Comparison of ENCODE assay signal across 8 cellular contexts in the genomic region with DNA sequence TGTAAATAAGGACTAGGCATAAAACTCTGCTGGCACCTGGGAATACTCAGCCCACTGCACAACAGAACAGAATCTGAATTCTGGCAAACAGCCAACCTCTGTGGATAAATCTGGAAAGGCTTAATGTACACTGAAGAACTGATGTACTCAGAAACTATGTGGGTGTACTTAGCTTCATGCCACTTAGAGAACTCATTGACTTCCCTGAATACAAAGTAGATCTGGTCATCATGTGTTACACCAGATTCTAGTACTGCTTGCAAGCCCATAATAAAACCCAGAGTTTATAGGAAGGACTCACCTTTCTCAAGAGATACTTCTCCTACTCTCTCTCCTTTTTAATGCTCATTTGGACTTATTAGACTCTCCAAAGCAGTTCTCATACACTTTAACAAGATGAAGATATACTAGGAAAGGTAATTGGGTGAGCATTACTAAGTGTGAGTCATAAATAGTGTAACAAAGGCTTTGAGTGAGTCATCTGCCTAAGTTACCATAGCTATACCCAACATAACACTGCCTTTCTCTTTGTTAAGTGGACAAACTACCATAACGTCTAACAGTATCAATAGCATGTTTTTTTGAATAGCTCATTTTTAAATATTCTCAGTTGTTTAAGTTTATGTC.
DNase-seq lines count a peak whose midpoint lies in the region; ATAC-seq and TF ChIP-seq lines count a peak whose summit lies in the region.

No MANE protein-coding gene starts in this region.

- no peak overlapping the region for H2AFZ ChIP-seq in mesenchymal stem cell (ENCODE audit: low read depth, low read length)

- H3K36me3 ChIP-seq in adipocyte (ENCODE audit: control insufficient read depth, insufficient read depth, low read length, severe bottlenecking): no peaks in the 10 kb centered on the region
- H3K36me3 ChIP-seq in mesenchymal stem cell (ENCODE audit: control insufficient read depth in 1 of 2, insufficient read depth in 2 of 2, low read depth in 1 of 2, low read length in 2 of 2): no peaks in the 10 kb centered on the region

- no peaks in the 10 kb centered on the region for H3K79me1 ChIP-seq in mesenchymal stem cell (replicated peaks; ENCODE audit: low read length, poor library complexity, severe bottlenecking)

- no peak overlapping the region for H2AK5ac ChIP-seq in mesenchymal stem cell (ENCODE audit: low read length, severe bottlenecking)

- H3K23ac ChIP-seq in mesenchymal stem cell (ENCODE audit: low read length in 2 of 2): no peak overlapping the region

- H2BK120ac ChIP-seq in mesenchymal stem cell (ENCODE audit: low read depth, low read length): no peak overlapping the region

- no peak overlapping the region for H3K9ac ChIP-seq in adipocyte (ENCODE audit: low read length)
- peak overlapping the region; percentile 88 for H3K9ac ChIP-seq in mesenchymal stem cell (ENCODE audit: low read length)

- H3K27me3 ChIP-seq in adipocyte (replicated peaks; ENCODE audit: control insufficient read depth, insufficient read depth, low read length): no peaks in the 10 kb centered on the region
- no peaks in the 10 kb centered on the region for H3K27me3 ChIP-seq in mesenchymal stem cell (ENCODE audit: control insufficient read depth in 1 of 2, insufficient read depth in 1 of 2, low read length in 2 of 2)
- H3K27me3 ChIP-seq in dorsolateral prefrontal cortex: no peaks in the 10 kb centered on the region

- H3K4me2 ChIP-seq in mesenchymal stem cell (ENCODE audit: low read length, poor library complexity, severe bottlenecking): peak overlapping the region; percentile 33

- peak; percentile 45 for DNase-seq in COLO668 (lab: John Stamatoyannopoulos, UW; ENCODE audit: unreplicated experiment)
- DNase-seq in NCI-H1092 (lab: John Stamatoyannopoulos, UW): peak; percentile 20
- DNase-seq in adipocyte (ENCODE audit: low read depth): peak; percentile 83
- DNase-seq in mesenchymal stem cell: peak; percentile 95
- DNase-seq in activated effector memory CD4-positive, alpha-beta T cell treated with anti-CD3 and anti-CD28 coated beads, Interleukin-2, amount 50 U/mL, for 16 hours: no peak
- DNase-seq in dorsolateral prefrontal cortex: no peak
- DNase-seq in germinal center (ENCODE audit: low spot score): no peak

- H3K4me3 ChIP-seq in adipocyte (ENCODE audit: low read length): peak overlapping the region; percentile 15
- H3K4me3 ChIP-seq in mesenchymal stem cell (ENCODE audit: insufficient read depth in 1 of 2, low read depth in 1 of 2, low read length in 2 of 2): peak overlapping the region in 1 of 2 experiments; percentile 1
- H3K4me3 ChIP-seq in dorsolateral prefrontal cortex: no peak overlapping the region

- H2BK12ac ChIP-seq in mesenchymal stem cell (ENCODE audit: low read length in 2 of 2): no peak overlapping the region

- H3K4me1 ChIP-seq in adipocyte (ENCODE audit: control insufficient read depth, insufficient read depth, low read length) (peaks cover 28% of the 10 kb centered on the region), mesenchymal stem cell (ENCODE audit: control insufficient read depth, insufficient read depth, low read depth, low read length) (no peaks in the 10 kb centered on the region)

- H3K9me3 ChIP-seq in adipocyte (ENCODE audit: control insufficient read depth, low read length) (peaks cover 7% of the 10 kb centered on the region), mesenchymal stem cell (ENCODE audit: control insufficient read depth, low read length) (no peaks in the 10 kb centered on the region)

- peak; percentile 77 for ATAC-seq in GM21786 (IDR thresholded peaks at IDR 0.05; ENCODE audit: unreplicated experiment)

- H2BK5ac ChIP-seq in mesenchymal stem cell (ENCODE audit: low read depth, low read length, poor library complexity, severe bottlenecking): no peak overlapping the region

- no peak overlapping the region for H4K8ac ChIP-seq in mesenchymal stem cell (ENCODE audit: low read length)

- peak overlapping the region; percentile 68 for H3K27ac ChIP-seq in mesenchymal stem cell (ENCODE audit: low read length, poor library complexity, severe bottlenecking)
- H3K27ac ChIP-seq in dorsolateral prefrontal cortex: no peak overlapping the region

- H2BK15ac ChIP-seq in mesenchymal stem cell (ENCODE audit: low read depth, poor library complexity, severe bottlenecking): no peak overlapping the region

- H3K4ac ChIP-seq in mesenchymal stem cell (ENCODE audit: low read depth in 1 of 2, low read length in 2 of 2): no peak overlapping the region

- H3K18ac ChIP-seq in mesenchymal stem cell (ENCODE audit: low read depth in 1 of 2, low read length in 2 of 2): no peak overlapping the region

- intact Hi-C loops in dorsolateral prefrontal cortex (cut with DNase I): no loop called here

- H3K14ac ChIP-seq in mesenchymal stem cell (ENCODE audit: low read length in 2 of 2): no peak overlapping the region

- WGBS in mesenchymal stem cell: no CpG with 5 or more reads among the region's 1 CpG

- TF ChIP-seq CTCF in dorsolateral prefrontal cortex (IDR thresholded peaks at IDR 0.05 in 54 of 56, conservative IDR thresholded peaks at IDR 0.05 in 2 of 56; ENCODE audit: low read depth in 1 of 56, partially characterized antibody in 56 of 56): no peak

- H4K91ac ChIP-seq in mesenchymal stem cell (ENCODE audit: low read length): no peak overlapping the region

Comparison
In these comparisons a context has a peak if more than half of its experiments do, and no peak if none do; other contexts are left out.
1. DNase-seq: peak in COLO668 (single experiment), NCI-H1092 (single experiment), adipocyte (single experiment) and mesenchymal stem cell (single experiment); none in activated effector memory CD4-positive, alpha-beta T cell treated with anti-CD3 and anti-CD28 coated beads, Interleukin-2, amount 50 U/mL, for 16 hours (single experiment), dorsolateral prefrontal cortex (0 of 10) and germinal center (single experiment).